ENCODE assay signal across 7 cellular contexts in genomic region chr6:43575105-43575771, GRCh38. TPM values are rescaled to one million over a fixed set of nuclear protein-coding genes. Genes with fewer than 3 reads are reported as not detected.
DNase-seq lines count a peak whose midpoint lies in the region; ATAC-seq, FAIRE-seq and TF ChIP-seq lines count a peak whose summit lies in the region.

No MANE protein-coding gene starts in this region.

- peak overlapping the region; percentile 91 to 100 (median 99) for H3K4me3 ChIP-seq in keratinocyte (ENCODE audit: control insufficient read depth in 2 of 3, extremely low read depth in 1 of 3, insufficient read depth in 2 of 3, low read depth in 1 of 3, low read length in 3 of 3)

- POLR2A ChIA-PET in MCF 10A (lab: Yijun Ruan, JAX) = interaction anchor here (0.6 to 4.1 kb wide), 27 partner anchors 9 to 830 kb away, joined by 3 to 43 read pairs (median 4); partner anchors contain the start of genes GTPBP2, LRRC73, MAD2L1BP and MRPS18A

- dilution Hi-C loops in keratinocyte (cut with MboI; ENCODE audit: extremely low pct_ligation_motif_present, low sequenced_read_pairs) = no loop called here

- peaks cover 21% of the 10 kb centered on the region for H3K4me1 Mint-ChIP-seq in MCF 10A (ENCODE audit: insufficient read depth, unreplicated experiment)

- H3K27me3 ChIP-seq in keratinocyte (ENCODE audit: control insufficient read depth, extremely low read depth, insufficient read depth, low read length) = no peaks in the 10 kb centered on the region

- H3K27ac Mint-ChIP-seq in MCF 10A (ENCODE audit: low read depth, unreplicated experiment) = peak overlapping the region; percentile 90

- peak overlapping the region; percentile 87 for H3K9ac ChIP-seq in keratinocyte (ENCODE audit: control insufficient read depth, extremely low read depth, insufficient read depth, low read length)

- peak; percentile 3 for ATAC-seq in HG02885 (IDR thresholded peaks at IDR 0.05; ENCODE audit: poor library complexity, unreplicated experiment)

- no peaks in the 10 kb centered on the region for H3K9me3 Mint-ChIP-seq in MCF 10A (ENCODE audit: unreplicated experiment)

- no peaks in the 10 kb centered on the region for H4K20me1 ChIP-seq in keratinocyte (ENCODE audit: control insufficient read depth, extremely low read depth, insufficient read depth, low read length)

- intact Hi-C loops in MCF 10A (cut with micrococcal nuclease) = no loop called here

- TF ChIP-seq POLR2A in GM12892 (IDR thresholded peaks at IDR 0.05; ENCODE audit: low read depth, low read length) = no peak

- peaks cover 15% of the 10 kb centered on the region for H3K4me1 ChIP-seq in keratinocyte (ENCODE audit: control insufficient read depth, extremely low read depth, insufficient read depth, low read length)

- CTCF ChIA-PET in MCF 10A (lab: Yijun Ruan, JAX) = interaction anchor here (0.6 to 1.2 kb wide), 3 partner anchors 41 to 499 kb away, joined by 3 to 6 read pairs (median 4); no protein-coding TSS in a partner anchor

- H3K4me2 ChIP-seq in keratinocyte (ENCODE audit: control insufficient read depth, extremely low read depth, insufficient read depth, low read depth, low read length) = peak overlapping the region; percentile 99

- peaks cover 57% of the 10 kb centered on the region for H3K36me3 Mint-ChIP-seq in MCF 10A (ENCODE audit: insufficient read depth, unreplicated experiment)

- H3K27ac ChIP-seq in keratinocyte (ENCODE audit: control insufficient read depth, insufficient read depth, low read length) = peak overlapping the region; percentile 81

- peak overlapping the region; percentile 99 for H2AFZ ChIP-seq in keratinocyte (ENCODE audit: control insufficient read depth, low read length)

- no peak for TF ChIP-seq CTCF in MCF 10A (IDR thresholded peaks at IDR 0.05; ENCODE audit: unreplicated experiment)
- TF ChIP-seq CTCF in keratinocyte (optimal IDR thresholded peaks at IDR 0.05 in 1 of 3, IDR thresholded peaks at IDR 0.05 in 1 of 3, conservative IDR thresholded peaks at IDR 0.05 in 1 of 3; ENCODE audit: extremely low read depth in 1 of 3, insufficient read depth in 2 of 3, low read length in 3 of 3) = no peak

- H3K36me3 ChIP-seq in keratinocyte (ENCODE audit: control insufficient read depth in 2 of 2, extremely low read depth in 1 of 2, insufficient read depth in 2 of 2, low read length in 2 of 2) = peaks cover 16 to 27% of the 10 kb centered on the region in 2 experiments

- BruUV-seq in MCF 10A (replicated peaks; lab: Mats Ljungman, UMichigan) = no TSS peak

- H3K79me2 ChIP-seq in keratinocyte (ENCODE audit: control insufficient read depth, insufficient read depth, low read length) = peaks cover 69% of the 10 kb centered on the region

- FAIRE-seq in GM12892 (lab: Jason Lieb, UNC) = peak; percentile 14
- FAIRE-seq in keratinocyte (lab: Jason Lieb, UNC) = no peak

- no peaks in the 10 kb centered on the region for H3K9me3 ChIP-seq in keratinocyte (ENCODE audit: control insufficient read depth, low read depth, low read length)

- peak overlapping the region; percentile 100 for H3K4me3 Mint-ChIP-seq in MCF 10A (ENCODE audit: unreplicated experiment)

- H3K9me1 ChIP-seq in keratinocyte (ENCODE audit: control insufficient read depth, extremely low read depth, insufficient read depth, low read length) = no peaks in the 10 kb centered on the region

- H3K27me3 Mint-ChIP-seq in MCF 10A (ENCODE audit: insufficient read depth, unreplicated experiment) = no peaks in the 10 kb centered on the region

- DNase-seq in GM12892 (ENCODE audit: insufficient read length) = peak; percentile 16
- peak; percentile 71 for DNase-seq in NCI-H748 (lab: John Stamatoyannopoulos, UW; ENCODE audit: unreplicated experiment)
- peak; percentile 42 for DNase-seq in MCF 10A (ENCODE audit: unreplicated experiment)
- no peak for DNase-seq in keratinocyte (ENCODE audit: low read depth, low spot score)
- peak; percentile 48 for DNase-seq in stimulated activated CD4-positive, alpha-beta T cell treated with anti-CD3 and anti-CD28 coated beads, Interleukin-4, amount 100 ng/mL, for 1 hour
- no peak for DNase-seq in kidney glomerular epithelial cell (lab: John Stamatoyannopoulos, UW)

RNA-seq across cellular contexts. Expression of gene XPO5, which starts 0.6 kb away (rescaled TPM):
- 26.0 TPM for polyA plus RNA-seq in GM12892 (2012; ENCODE audit: missing spikeins)
- total RNA-seq in MCF 10A (2022) = 92.0 and 98.6 TPM in 2 replicates
- 40.5 to 49.9 TPM (median 46.3 TPM) in 3 replicates for polyA plus RNA-seq in keratinocyte
- 35.8 TPM for polyA plus RNA-seq in keratinocyte (2011; ENCODE audit: low read depth)
- polyA plus RNA-seq in keratinocyte (2011; cell fraction: cytosol; rRNA removed) = 32.4 and 47.8 TPM in 2 replicates
- polyA plus RNA-seq in keratinocyte (2011; cell fraction: nucleus; rRNA removed) = 74.5 and 82.2 TPM in 2 replicates
- polyA plus RNA-seq in keratinocyte (2012; ENCODE audit: low replicate concordance) = 26.8 and 29.9 TPM in 2 replicates
- polyA minus RNA-seq in keratinocyte = 62.6 to 98.8 TPM (median 88.1 TPM) in 3 replicates
- polyA minus RNA-seq in keratinocyte (2011; cell fraction: cytosol; rRNA and poly(A)+ RNA removed) = 35.5 TPM
- 55.3 and 89.2 TPM in 2 replicates for polyA minus RNA-seq in keratinocyte (2011; cell fraction: nucleus; rRNA and poly(A)+ RNA removed)

RNA-seq across cellular contexts. Expression of gene POLH, which starts 0.7 kb away (rescaled TPM):
- polyA plus RNA-seq in GM12892 (2012; ENCODE audit: missing spikeins) = 23.1 TPM
- total RNA-seq in MCF 10A (2022) = 34.5 and 36.7 TPM in 2 replicates
- polyA plus RNA-seq in keratinocyte = 24.4 to 32.3 TPM (median 29.9 TPM) in 3 replicates
- polyA plus RNA-seq in keratinocyte (2011; ENCODE audit: low read depth) = 43.9 TPM
- 19.6 and 27.9 TPM in 2 replicates for polyA plus RNA-seq in keratinocyte (2011; cell fraction: cytosol; rRNA removed)
- 45.7 and 47.3 TPM in 2 replicates for polyA plus RNA-seq in keratinocyte (2011; cell fraction: nucleus; rRNA removed)
- 20.0 and 22.2 TPM in 2 replicates for polyA plus RNA-seq in keratinocyte (2012; ENCODE audit: low replicate concordance)
- polyA minus RNA-seq in keratinocyte = 16.7 to 65.0 TPM (median 45.9 TPM) in 3 replicates
- polyA minus RNA-seq in keratinocyte (2011; cell fraction: cytosol; rRNA and poly(A)+ RNA removed) = 21.7 TPM
- polyA minus RNA-seq in keratinocyte (2011; cell fraction: nucleus; rRNA and poly(A)+ RNA removed) = 42.8 and 70.7 TPM in 2 replicates

RNA-seq across cellular contexts. Expression of gene GTPBP2, which starts 53.8 kb away (rescaled TPM):
- polyA plus RNA-seq in GM12892 (2012; ENCODE audit: missing spikeins) = 39.3 TPM
- 277 and 311 TPM in 2 replicates for total RNA-seq in MCF 10A (2022)
- polyA plus RNA-seq in keratinocyte = 51.2 to 80.6 TPM (median 59.5 TPM) in 3 replicates
- polyA plus RNA-seq in keratinocyte (2011; ENCODE audit: low read depth) = 33.4 TPM
- 29.5 and 30.4 TPM in 2 replicates for polyA plus RNA-seq in keratinocyte (2011; cell fraction: cytosol; rRNA removed)
- polyA plus RNA-seq in keratinocyte (2011; cell fraction: nucleus; rRNA removed) = 261 and 264 TPM in 2 replicates
- polyA plus RNA-seq in keratinocyte (2012; ENCODE audit: low replicate concordance) = 33.4 and 72.1 TPM in 2 replicates
- 40.6 to 46.7 TPM (median 42.3 TPM) in 3 replicates for polyA minus RNA-seq in keratinocyte
- polyA minus RNA-seq in keratinocyte (2011; cell fraction: cytosol; rRNA and poly(A)+ RNA removed) = 26.9 TPM
- 34.3 and 43.3 TPM in 2 replicates for polyA minus RNA-seq in keratinocyte (2011; cell fraction: nucleus; rRNA and poly(A)+ RNA removed)

RNA-seq across cellular contexts. Expression of gene POLR1C, which starts 58.3 kb away (rescaled TPM):
- 56.8 TPM for polyA plus RNA-seq in GM12892 (2012; ENCODE audit: missing spikeins)
- 54.9 and 63.6 TPM in 2 replicates for total RNA-seq in MCF 10A (2022)
- 99.6 to 121 TPM (median 119 TPM) in 3 replicates for polyA plus RNA-seq in keratinocyte
- 34.9 TPM for polyA plus RNA-seq in keratinocyte (2011; ENCODE audit: low read depth)
- 69.9 and 106 TPM in 2 replicates for polyA plus RNA-seq in keratinocyte (2011; cell fraction: cytosol; rRNA removed)
- polyA plus RNA-seq in keratinocyte (2011; cell fraction: nucleus; rRNA removed) = 155 and 201 TPM in 2 replicates
- 90.8 and 119 TPM in 2 replicates for polyA plus RNA-seq in keratinocyte (2012; ENCODE audit: low replicate concordance)
- 35.0 to 95.4 TPM (median 86.0 TPM) in 3 replicates for polyA minus RNA-seq in keratinocyte
- 38.0 TPM for polyA minus RNA-seq in keratinocyte (2011; cell fraction: cytosol; rRNA and poly(A)+ RNA removed)
- 28.9 and 53.4 TPM in 2 replicates for polyA minus RNA-seq in keratinocyte (2011; cell fraction: nucleus; rRNA and poly(A)+ RNA removed)

RNA-seq across cellular contexts. Expression of gene YIPF3, which starts 58.5 kb away (rescaled TPM):
- 32.9 TPM for polyA plus RNA-seq in GM12892 (2012; ENCODE audit: missing spikeins)
- total RNA-seq in MCF 10A (2022) = 65.1 and 72.9 TPM in 2 replicates
- polyA plus RNA-seq in keratinocyte = 120 to 138 TPM (median 136 TPM) in 3 replicates
- 29.2 TPM for polyA plus RNA-seq in keratinocyte (2011; ENCODE audit: low read depth)
- 103 and 104 TPM in 2 replicates for polyA plus RNA-seq in keratinocyte (2011; cell fraction: cytosol; rRNA removed)
- 154 and 155 TPM in 2 replicates for polyA plus RNA-seq in keratinocyte (2011; cell fraction: nucleus; rRNA removed)
- polyA plus RNA-seq in keratinocyte (2012; ENCODE audit: low replicate concordance) = 63.0 and 89.2 TPM in 2 replicates
- 142 to 213 TPM (median 144 TPM) in 3 replicates for polyA minus RNA-seq in keratinocyte
- 90.5 TPM for polyA minus RNA-seq in keratinocyte (2011; cell fraction: cytosol; rRNA and poly(A)+ RNA removed)
- polyA minus RNA-seq in keratinocyte (2011; cell fraction: nucleus; rRNA and poly(A)+ RNA removed) = 57.6 and 64.5 TPM in 2 replicates

Comparison
In these comparisons a context has a peak if more than half of its experiments do, and no peak if none do; other contexts are left out.
1. DNase-seq: peak in GM12892 (single experiment), NCI-H748 (single experiment), MCF 10A (single experiment) and stimulated activated CD4-positive, alpha-beta T cell treated with anti-CD3 and anti-CD28 coated beads, Interleukin-4, amount 100 ng/mL, for 1 hour (single experiment); none in keratinocyte (single experiment) and kidney glomerular epithelial cell (single experiment).